18 cellular contexts compared by ENCODE assay signal in the genomic region with DNA sequence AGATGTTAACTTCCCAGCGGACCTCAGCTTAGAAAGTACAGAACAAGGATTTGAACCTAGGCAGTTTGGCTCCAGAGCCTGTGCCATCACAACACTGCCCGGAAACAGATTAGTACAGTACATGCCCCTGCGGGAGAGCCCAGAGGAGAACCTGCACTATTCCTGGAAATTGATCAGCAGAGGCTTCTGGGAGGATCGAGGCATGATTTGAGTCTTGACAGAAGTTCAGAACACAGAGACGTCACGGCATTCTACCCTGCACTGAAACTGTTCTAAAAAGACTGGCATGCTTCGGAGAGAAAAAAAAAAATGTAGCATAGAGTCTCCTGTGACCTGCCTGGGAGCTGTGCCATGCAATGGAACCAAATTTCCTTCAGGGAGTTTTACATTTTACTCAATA. TPM values are rescaled to one million over a fixed set of nuclear protein-coding genes. Genes with fewer than 3 reads are reported as not detected.
DNase-seq lines count a peak whose midpoint lies in the region; ATAC-seq, FAIRE-seq and TF ChIP-seq lines count a peak whose summit lies in the region.
"Had no signal": no experiment of that assay in that cellular context is flagged by ENCODE, and none has a peak within 500 bp of the region (broad histone marks: within the 10 kb centered on the region; RNA-seq: fewer than 3 reads in every experiment).

No MANE protein-coding gene starts in this region.

- dilution Hi-C loops in endothelial cell of umbilical vein (cut with MboI; ENCODE audit: extremely low pct_ligation_motif_present, low sequenced_read_pairs): no loop called here

- H3K36me3 ChIP-seq in breast epithelium (no peaks in the 10 kb centered on the region), endothelial cell of umbilical vein (ENCODE audit: control insufficient read depth in 2 of 2, extremely low read depth in 1 of 2, insufficient read depth in 2 of 2, low read length in 2 of 2) (no peaks in the 10 kb centered on the region), tibial artery (no peaks in the 10 kb centered on the region)
- H3K36me3 ChIP-seq: WERI-Rb-1 had no signal

- TF ChIP-seq CTCF in MCF 10A (IDR thresholded peaks at IDR 0.05; ENCODE audit: unreplicated experiment): no peak
- no peak for TF ChIP-seq CTCF in breast epithelium (IDR thresholded peaks at IDR 0.05)
- no peak for TF ChIP-seq CTCF in endothelial cell of umbilical vein (IDR thresholded peaks at IDR 0.05; ENCODE audit: extremely low read depth in 1 of 2, insufficient read depth in 1 of 2, low read depth in 1 of 2, low read length in 2 of 2)
- no peak for TF ChIP-seq CTCF in tibial artery (IDR thresholded peaks at IDR 0.05)

- H3K9me1 ChIP-seq in endothelial cell of umbilical vein (replicated peaks; ENCODE audit: control insufficient read depth, extremely low read depth, insufficient read depth, low read length): no peaks in the 10 kb centered on the region

- POLR2A ChIA-PET in MCF 10A (lab: Yijun Ruan, JAX): interaction anchor here (0.6 to 3.2 kb wide), 2 partner anchors 10 to 615 kb away, joined by 3 to 12 read pairs; a partner anchor contains a TSS
- POLR2A ChIA-PET in endothelial cell of umbilical vein (lab: Charles Lee): interaction anchor here (1.4 to 1.7 kb wide), 3 partner anchors 9 to 128 kb away, joined by 4 to 7 read pairs (median 4); a partner anchor contains a TSS

- H3K27me3 Mint-ChIP-seq in MCF 10A (ENCODE audit: insufficient read depth, unreplicated experiment) (no peaks in the 10 kb centered on the region), naive B cell (no peaks in the 10 kb centered on the region)
- peaks cover 9% of the 10 kb centered on the region for H3K27me3 Mint-ChIP-seq in activated naive CD8-positive, alpha-beta T cell treated with anti-CD3 and anti-CD28 coated beads, Interleukin-2, amount 50 U/mL, for 24 hours

- peaks cover 5% of the 10 kb centered on the region for H3K36me3 Mint-ChIP-seq in MCF 10A (ENCODE audit: insufficient read depth, unreplicated experiment)
- H3K36me3 Mint-ChIP-seq in naive B cell: peaks cover 0 to 5% of the 10 kb centered on the region in 2 donors
- H3K36me3 Mint-ChIP-seq in activated naive CD8-positive, alpha-beta T cell treated with anti-CD3 and anti-CD28 coated beads, Interleukin-2, amount 50 U/mL, for 24 hours (ENCODE audit: low read depth): no peaks in the 10 kb centered on the region

- FAIRE-seq in endothelial cell of umbilical vein (lab: Jason Lieb, UNC): no peak
- FAIRE-seq: small intestine had no signal

- H3K4me1 ChIP-seq in breast epithelium: no peaks in the 10 kb centered on the region
- peaks cover 28% of the 10 kb centered on the region for H3K4me1 ChIP-seq in endothelial cell of umbilical vein (ENCODE audit: control insufficient read depth, extremely low read depth, insufficient read depth, low read length)
- H3K4me1 ChIP-seq in tibial artery: peaks cover 5 to 33% (median 24%) of the 10 kb centered on the region in 4 donors

- intact Hi-C loops in MCF 10A (cut with micrococcal nuclease) (loop anchor here (2.0 kb wide), 1 partner anchor 51 kb away; no protein-coding TSS in a partner anchor), breast epithelium (cut with DNase I; ENCODE audit: low total_unique reads) (loop anchor here (10.0 kb wide), 1 partner anchor 113 kb away; no protein-coding TSS in a partner anchor), endothelial cell of umbilical vein (cut with micrococcal nuclease) (no loop called here), tibial artery (cut with DNase I; ENCODE audit: low total_unique reads) (no loop called here)

- peak overlapping the region; percentile 49 for H2AFZ ChIP-seq in endothelial cell of umbilical vein (ENCODE audit: low read depth, low read length)

- H3K4me2 ChIP-seq in endothelial cell of umbilical vein (ENCODE audit: insufficient read depth, low read length): peak overlapping the region; percentile 56

- peaks cover 31% of the 10 kb centered on the region for H3K4me1 Mint-ChIP-seq in MCF 10A (ENCODE audit: insufficient read depth, unreplicated experiment)
- H3K4me1 Mint-ChIP-seq in naive B cell: peaks cover 50 to 93% (median 68%) of the 10 kb centered on the region in 3 donors
- H3K4me1 Mint-ChIP-seq in activated naive CD8-positive, alpha-beta T cell treated with anti-CD3 and anti-CD28 coated beads, Interleukin-2, amount 50 U/mL, for 24 hours: no peaks in the 10 kb centered on the region

- H3K27me3 ChIP-seq in breast epithelium: no peaks in the 10 kb centered on the region
- no peaks in the 10 kb centered on the region for H3K27me3 ChIP-seq in endothelial cell of umbilical vein (ENCODE audit: control insufficient read depth in 2 of 2, insufficient read depth in 2 of 2, low read length in 2 of 2)
- no peaks in the 10 kb centered on the region for H3K27me3 ChIP-seq in tibial artery

- H3K9me3 Mint-ChIP-seq in MCF 10A (ENCODE audit: unreplicated experiment): no peaks in the 10 kb centered on the region
- peaks cover 0 to 4% (median 0%) of the 10 kb centered on the region in 7 donors for H3K9me3 Mint-ChIP-seq in naive B cell
- H3K9me3 Mint-ChIP-seq in activated naive CD8-positive, alpha-beta T cell treated with anti-CD3 and anti-CD28 coated beads, Interleukin-2, amount 50 U/mL, for 24 hours: no peaks in the 10 kb centered on the region

- CTCF ChIA-PET in MCF 10A (lab: Yijun Ruan, JAX): interaction anchor here (0.6 to 4.7 kb wide), 7 partner anchors 9 to 1351 kb away, joined by 4 to 42 read pairs (median 4); a partner anchor contains a TSS
- CTCF ChIA-PET in endothelial cell of umbilical vein (lab: Charles Lee): interaction anchor here (0.9 to 3.1 kb wide), 8 partner anchors 9 to 157 kb away, joined by 3 to 18 read pairs (median 5); a partner anchor contains a TSS

- no peak for ATAC-seq in naive B cell (ENCODE audit: low read depth in 2 of 2)
- no peak for ATAC-seq in activated naive CD8-positive, alpha-beta T cell treated with anti-CD3 and anti-CD28 coated beads, Interleukin-2, amount 50 U/mL, for 24 hours

- H3K9me3 ChIP-seq in breast epithelium (no peaks in the 10 kb centered on the region), endothelial cell of umbilical vein (replicated peaks; ENCODE audit: control insufficient read depth, insufficient read depth, low read length) (no peaks in the 10 kb centered on the region), tibial artery (no peaks in the 10 kb centered on the region)

- H3K9ac ChIP-seq in endothelial cell of umbilical vein (replicated peaks; ENCODE audit: extremely low read depth, insufficient read depth, low read length): peak overlapping the region; percentile 70

- no peaks in the 10 kb centered on the region for H3K79me2 ChIP-seq in endothelial cell of umbilical vein (ENCODE audit: control insufficient read depth, insufficient read depth, low read length)

- H3K4me3 Mint-ChIP-seq in MCF 10A (ENCODE audit: unreplicated experiment) (peak overlapping the region; percentile 10), naive B cell (no peak overlapping the region)
- no peak overlapping the region for H3K4me3 Mint-ChIP-seq in activated naive CD8-positive, alpha-beta T cell treated with anti-CD3 and anti-CD28 coated beads, Interleukin-2, amount 50 U/mL, for 24 hours

- H3K4me3 ChIP-seq in breast epithelium (no peak overlapping the region), endothelial cell of umbilical vein (replicated peaks in 1 of 3; ENCODE audit: insufficient read depth in 1 of 3, low read depth in 1 of 3, low read length in 3 of 3) (peak overlapping the region in 1 of 3 experiments; percentile 9), tibial artery (no peak overlapping the region)

- DNase-seq in MCF 10A (ENCODE audit: unreplicated experiment): no peak
- no peak for DNase-seq in breast epithelium (ENCODE audit: low spot score in 2 of 2)
- no peak for DNase-seq in endothelial cell of umbilical vein (ENCODE audit: low read depth, low spot score)
- no peak for DNase-seq in naive B cell
- DNase-seq in tibial artery: no peak
- DNase-seq in cerebellum (ENCODE audit: low spot score): no peak
- no peak for DNase-seq in activated naive CD8-positive, alpha-beta T cell treated with anti-CD3 and anti-CD28 coated beads, Interleukin-2, amount 50 U/mL, for 24 hours
- no peak for DNase-seq in AG08396 (ENCODE audit: low spot score)
- DNase-seq: 8988T, cortex of kidney, DND-41, head of caudate nucleus, islet precursor cell, midbrain, NCI-H1930, NCI-H446 treated with DMSO at 0.1 percent for 48 hours, small intestine, WERI-Rb-1 had no signal

- H3K27ac ChIP-seq in breast epithelium (peak overlapping the region in 1 of 2 donors; percentile 74), endothelial cell of umbilical vein (ENCODE audit: insufficient read depth, low read depth, low read length) (peak overlapping the region; percentile 92), tibial artery (peak overlapping the region; percentile 36 to 54)
- H3K27ac ChIP-seq: WERI-Rb-1 had no signal

- no peaks in the 10 kb centered on the region for H4K20me1 ChIP-seq in endothelial cell of umbilical vein (replicated peaks; ENCODE audit: control insufficient read depth, extremely low read depth, insufficient read depth, low read length)

- BruUV-seq in MCF 10A (replicated peaks; lab: Mats Ljungman, UMichigan): TSS peak; percentile 98
- TSS peak; percentile 90 for BruUV-seq in endothelial cell of umbilical vein (replicated peaks; lab: Mats Ljungman, UMichigan)

- H3K27ac Mint-ChIP-seq in MCF 10A (ENCODE audit: low read depth, unreplicated experiment) (peak overlapping the region; percentile 96), naive B cell (peak overlapping the region in 4 of 6 donors; percentile 15 to 39 (median 29))
- H3K27ac Mint-ChIP-seq in activated naive CD8-positive, alpha-beta T cell treated with anti-CD3 and anti-CD28 coated beads, Interleukin-2, amount 50 U/mL, for 24 hours: no peak overlapping the region

- no peak for TF ChIP-seq POLR2A in breast epithelium (IDR thresholded peaks at IDR 0.05)
- TF ChIP-seq POLR2A in endothelial cell of umbilical vein (IDR thresholded peaks at IDR 0.05; ENCODE audit: low read depth, low read length): no peak

TF ChIP-seq in endothelial cell of umbilical vein, 7 proteins besides CTCF, POLR2A, EP300 and RAD21:
- no peak for TF ChIP-seq FOS (IDR thresholded peaks at IDR 0.05; ENCODE audit: borderline replicate concordance, insufficient read depth, low read length)

RNA-seq across cellular contexts. Expression of a gene that starts 9.2 kb away (rescaled TPM):
- total RNA-seq in MCF 10A (2022) (13.8 and 22.0 TPM in 2 replicates), breast epithelium (10 to 100 TPM in 2 of 3 donors, 1 to 10 TPM in 1; 3.8 to 55.3 (median 11.8) TPM), endothelial cell of umbilical vein (9.4 and 11.0 TPM in 2 replicates), cerebellum (not detected)
- polyA plus RNA-seq in endothelial cell of umbilical vein (12.0 and 16.5 TPM in 2 replicates), naive B cell (ENCODE audit: low read depth in 6 of 6) (10 to 100 TPM in 3 of 6 donors, 1 to 10 TPM in 3; 6.1 to 35.9 (median 9.4) TPM)
- polyA plus RNA-seq in endothelial cell of umbilical vein (2011; cell fraction: cytosol; rRNA removed): 37.9 and 46.7 TPM in 2 replicates
- polyA plus RNA-seq in endothelial cell of umbilical vein (2011; cell fraction: nucleus; rRNA removed): 94.3 and 96.8 TPM in 2 replicates
- 44.7 and 75.0 TPM in 2 replicates for polyA plus RNA-seq in endothelial cell of umbilical vein (2012)
- polyA minus RNA-seq in endothelial cell of umbilical vein: 11.7 and 12.6 TPM in 2 replicates
- polyA minus RNA-seq in endothelial cell of umbilical vein (2011; cell fraction: cytosol; rRNA and poly(A)+ RNA removed): 8.5 TPM
- polyA minus RNA-seq in endothelial cell of umbilical vein (2011; cell fraction: nucleus; rRNA and poly(A)+ RNA removed): 34.2 and 34.3 TPM in 2 replicates

Comparison
In these comparisons a context has a peak if more than half of its experiments do, and no peak if none do; other contexts are left out.
1. intact Hi-C loops: an anchor here in MCF 10A (2.0 kb wide) and breast epithelium (10.0 kb wide); none called in endothelial cell of umbilical vein and tibial artery.